Comparison of ENCODE assay signal across 26 cellular contexts in the genomic region with DNA sequence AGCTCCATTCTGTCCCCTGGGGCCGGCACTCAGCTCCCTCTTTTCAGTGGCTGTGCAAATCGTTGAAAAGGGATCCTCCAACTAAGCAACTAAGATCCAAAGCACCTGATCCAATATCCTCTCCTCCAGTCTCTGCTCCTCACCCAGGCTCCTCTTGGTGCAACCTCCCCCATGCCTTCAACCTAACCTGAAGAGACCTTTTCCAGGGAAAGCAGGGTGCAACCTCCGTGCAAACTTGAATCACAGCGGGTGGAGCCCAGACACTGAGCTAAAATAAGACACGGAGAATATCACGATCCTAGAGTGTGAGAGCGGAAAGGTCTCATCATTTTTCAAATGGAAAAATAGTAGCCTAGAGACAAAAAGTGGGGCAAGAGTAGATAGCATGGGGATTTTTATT. TPM values are rescaled to one million over a fixed set of nuclear protein-coding genes. Genes with fewer than 3 reads are reported as not detected.
A peak's percentile ranks its signal among the peaks of the same experiment; 100 is the strongest.
DNase-seq lines count a peak whose midpoint lies in the region; TF ChIP-seq lines count a peak whose summit lies in the region.
"Had no signal": no experiment of that assay in that cellular context is flagged by ENCODE, and none has a peak within 500 bp of the region (broad histone marks: within the 10 kb centered on the region; RNA-seq: fewer than 3 reads in every experiment).

No MANE protein-coding gene starts in this region.

- no peak overlapping the region for H2AFZ ChIP-seq in osteoblast (ENCODE audit: low read length)

- H3K4me3 ChIP-seq in osteoblast (ENCODE audit: insufficient read depth, low read length): no peak overlapping the region
- H3K4me3 ChIP-seq: A549; BLaER1 treated with 17β-estradiol and CSF1 and Interleukin-3, amounts not matched to agents 10 nM and 100 nM; GM12878 had no signal

- H3K36me3 ChIP-seq in osteoblast (ENCODE audit: insufficient read depth, low read length): no peaks in the 10 kb centered on the region
- H3K36me3 ChIP-seq: BLaER1 treated with 17β-estradiol and CSF1 and Interleukin-3, amounts not matched to agents 10 nM and 100 nM had no signal

- H4K20me1 ChIP-seq in osteoblast (ENCODE audit: insufficient read depth, low read length): no peaks in the 10 kb centered on the region
- H4K20me1 ChIP-seq: BLaER1 treated with 17β-estradiol and CSF1 and Interleukin-3, amounts not matched to agents 10 nM and 100 nM had no signal

- H3K4me2 ChIP-seq in osteoblast (ENCODE audit: insufficient read depth, low read length): no peak overlapping the region
- H3K4me2 ChIP-seq: A549; BLaER1 treated with 17β-estradiol and CSF1 and Interleukin-3, amounts not matched to agents 10 nM and 100 nM had no signal

- H3K27me3 ChIP-seq in osteoblast (ENCODE audit: insufficient read depth, low read length): no peaks in the 10 kb centered on the region

- H3K79me2 ChIP-seq in osteoblast (ENCODE audit: insufficient read depth, low read length): no peaks in the 10 kb centered on the region

- no peak overlapping the region for H3K27ac ChIP-seq in osteoblast (ENCODE audit: low read depth, low read length)
- H3K27ac ChIP-seq: 22Rv1; A549; BLaER1 treated with 17β-estradiol and CSF1 and Interleukin-3, amounts not matched to agents 10 nM and 100 nM; C4-2B had no signal

- no peaks in the 10 kb centered on the region for H3K9me3 ChIP-seq in osteoblast (ENCODE audit: low read depth, low read length)
- H3K9me3 ChIP-seq: A549, Caco-2 had no signal

- H3K4me1 ChIP-seq in osteoblast (ENCODE audit: insufficient read depth, low read length): no peaks in the 10 kb centered on the region
- H3K4me1 ChIP-seq: A549; BLaER1 treated with 17β-estradiol and CSF1 and Interleukin-3, amounts not matched to agents 10 nM and 100 nM; Caco-2 had no signal

- DNase-seq in D341Med (ENCODE audit: low spot score) (peak; percentile 14), head of caudate nucleus (peak in 41 of 42 donors; percentile 25 to 90 (median 64)), osteoblast (ENCODE audit: insufficient read length, low spot score, missing footprints) (peak; percentile 3), NCI-H187 (lab: John Stamatoyannopoulos, UW) (no peak), SKM-1 (lab: John Stamatoyannopoulos, UW; ENCODE audit: unreplicated experiment) (no peak), NCI-H774 (lab: John Stamatoyannopoulos, UW) (no peak)
- DNase-seq: AML-193; Caco-2; Calu3; CD4-positive, alpha-beta T cell; CD8-positive, alpha-beta T cell; DMS 273 treated with DMSO at 0.1 percent for 48 hours; DMS153; DMS53; DMS79; DND-41; EL; GDM1 had no signal

- no peak for TF ChIP-seq CTCF in osteoblast (IDR thresholded peaks at IDR 0.05; ENCODE audit: extremely low read depth, low read depth, low read length)

- intact Hi-C loops in head of caudate nucleus (cut with DNase I): no loop called here

RNA-seq across cellular contexts. Expression of a gene that starts 8.3 kb away (rescaled TPM):
- total RNA-seq in osteoblast: not detected in 2 replicates
- total RNA-seq: A172; B cell; Caco-2; Calu3; CD4-positive, alpha-beta T cell; CD8-positive, alpha-beta T cell; GM12878 had no signal

RNA-seq across cellular contexts. Expression of a gene that starts 35.4 kb away (rescaled TPM):
- total RNA-seq in osteoblast: under 0.01 TPM in 1 of 2 replicates, not detected in the other
- total RNA-seq: A172, B cell, Daoy, GM12878 had no signal

RNA-seq across cellular contexts. Expression of a gene that starts 45.4 kb away (rescaled TPM):
- not detected in 2 replicates for total RNA-seq in osteoblast
- total RNA-seq: B cell; CD4-positive, alpha-beta T cell; CD8-positive, alpha-beta T cell; GM12878 had no signal

RNA-seq across cellular contexts. Expression of a gene that starts 49.7 kb away (rescaled TPM):
- 16.2 and 17.4 TPM in 2 replicates for total RNA-seq in osteoblast

Comparison
In these comparisons a context has a peak if more than half of its experiments do, and no peak if none do; other contexts are left out.
1. DNase-seq: peak in D341Med (single experiment), head of caudate nucleus (41 of 42) and osteoblast (single experiment); none in NCI-H187 (0 of 2), SKM-1 (single experiment) and NCI-H774 (single experiment).